9 cellular contexts compared by ENCODE assay signal in genomic region chr2:47033102-47033880, GRCh38.
DNase-seq lines count a peak whose midpoint lies in the region; ATAC-seq and TF ChIP-seq lines count a peak whose summit lies in the region.
"Had no signal": no experiment of that assay in that cellular context is flagged by ENCODE, and none has a peak within 500 bp of the region (broad histone marks: within the 10 kb centered on the region; RNA-seq: fewer than 3 reads in every experiment).

No MANE protein-coding gene starts in this region.

- H3K4me1 ChIP-seq in ascending aorta, result peaks cover 17 to 40% of the 10 kb centered on the region in 2 donors
- peaks cover 17 to 30% of the 10 kb centered on the region in 2 donors for H3K4me1 ChIP-seq in lung (ENCODE audit: control insufficient read depth in 2 of 2, insufficient read depth in 2 of 2, low read length in 2 of 2)

- H3K36me3 ChIP-seq in ascending aorta, result peaks cover 35 to 42% of the 10 kb centered on the region in 2 donors
- H3K36me3 ChIP-seq in lung (ENCODE audit: control insufficient read depth in 2 of 2, insufficient read depth in 2 of 2, low read length in 2 of 2), result peaks cover 0 to 28% of the 10 kb centered on the region in 2 donors

- peak overlapping the region; percentile 68 for H3K27ac Mint-ChIP-seq in activated T-cell treated with anti-CD3 and anti-CD28 coated beads, Interleukin-2, amount 50 U/mL, for 24 hours
- H3K27ac Mint-ChIP-seq in activated T-cell treated with anti-CD3 and anti-CD28 coated beads, Interleukin-2, amount 50 U/mL, for 72 hours, result no peak overlapping the region
- peak overlapping the region; percentile 98 for H3K27ac Mint-ChIP-seq in type B pancreatic cell
- no peak overlapping the region for H3K27ac Mint-ChIP-seq in activated CD4-positive, alpha-beta T cell treated with anti-CD3 and anti-CD28 coated beads for 36 hours
- H3K27ac Mint-ChIP-seq: CD4-positive, alpha-beta T cell had no signal

- no peaks in the 10 kb centered on the region for H3K27me3 Mint-ChIP-seq in activated T-cell treated with anti-CD3 and anti-CD28 coated beads, Interleukin-2, amount 50 U/mL, for 24 hours
- no peaks in the 10 kb centered on the region for H3K27me3 Mint-ChIP-seq in activated T-cell treated with anti-CD3 and anti-CD28 coated beads, Interleukin-2, amount 50 U/mL, for 72 hours (ENCODE audit: low read depth)
- H3K27me3 Mint-ChIP-seq in type B pancreatic cell, result no peaks in the 10 kb centered on the region
- no peaks in the 10 kb centered on the region for H3K27me3 Mint-ChIP-seq in activated CD4-positive, alpha-beta T cell treated with anti-CD3 and anti-CD28 coated beads for 36 hours
- H3K27me3 Mint-ChIP-seq: CD4-positive, alpha-beta T cell had no signal

- POLR2A ChIA-PET in activated CD4-positive, alpha-beta T cell treated with anti-CD3 and anti-CD28 coated beads for 36 hours (lab: Charles Lee), result no interaction called here

- WGBS in lung, 2 donors, result 59 to 76% methylated on average over 12 of the region's 12 CpGs

- peak overlapping the region; percentile 95 to 97 for H3K27ac ChIP-seq in ascending aorta
- H3K27ac ChIP-seq in lung (ENCODE audit: low read depth in 1 of 2, low read length in 1 of 2), result peak overlapping the region; percentile 97

- peaks cover 6% of the 10 kb centered on the region for H3K4me1 Mint-ChIP-seq in activated T-cell treated with anti-CD3 and anti-CD28 coated beads, Interleukin-2, amount 50 U/mL, for 24 hours (ENCODE audit: low read depth)
- H3K4me1 Mint-ChIP-seq in activated T-cell treated with anti-CD3 and anti-CD28 coated beads, Interleukin-2, amount 50 U/mL, for 72 hours (ENCODE audit: low read depth), result peaks cover 4% of the 10 kb centered on the region
- peaks cover 39% of the 10 kb centered on the region for H3K4me1 Mint-ChIP-seq in type B pancreatic cell (ENCODE audit: unreplicated experiment)
- peaks cover 5% of the 10 kb centered on the region for H3K4me1 Mint-ChIP-seq in activated CD4-positive, alpha-beta T cell treated with anti-CD3 and anti-CD28 coated beads for 36 hours

- CTCF ChIA-PET in activated CD4-positive, alpha-beta T cell treated with anti-CD3 and anti-CD28 coated beads for 36 hours (lab: Charles Lee), result no interaction called here

- no peak for DNase-seq in activated T-cell treated with anti-CD3 and anti-CD28 coated beads, Interleukin-2, amount 50 U/mL, for 24 hours
- no peak for DNase-seq in activated T-cell treated with anti-CD3 and anti-CD28 coated beads, Interleukin-2, amount 50 U/mL, for 72 hours
- DNase-seq in ascending aorta (ENCODE audit: low spot score in 2 of 2) (no peak), lung (ENCODE audit: low spot score) (no peak), type B pancreatic cell (ENCODE audit: extremely low spot score, unreplicated experiment) (no peak), NAMALWA (ENCODE audit: low spot score) (no peak)
- DNase-seq in activated CD4-positive, alpha-beta T cell treated with anti-CD3 and anti-CD28 coated beads for 36 hours, result no peak
- DNase-seq: CD4-positive, alpha-beta T cell had no signal

- H3K4me3 Mint-ChIP-seq in activated T-cell treated with anti-CD3 and anti-CD28 coated beads, Interleukin-2, amount 50 U/mL, for 24 hours, result no peak overlapping the region
- no peak overlapping the region for H3K4me3 Mint-ChIP-seq in activated T-cell treated with anti-CD3 and anti-CD28 coated beads, Interleukin-2, amount 50 U/mL, for 72 hours
- H3K4me3 Mint-ChIP-seq in type B pancreatic cell, result peak overlapping the region; percentile 67
- H3K4me3 Mint-ChIP-seq in activated CD4-positive, alpha-beta T cell treated with anti-CD3 and anti-CD28 coated beads for 36 hours, result no peak overlapping the region
- H3K4me3 Mint-ChIP-seq: CD4-positive, alpha-beta T cell had no signal

- no peaks in the 10 kb centered on the region for H3K9me3 Mint-ChIP-seq in activated T-cell treated with anti-CD3 and anti-CD28 coated beads, Interleukin-2, amount 50 U/mL, for 24 hours
- no peaks in the 10 kb centered on the region for H3K9me3 Mint-ChIP-seq in activated T-cell treated with anti-CD3 and anti-CD28 coated beads, Interleukin-2, amount 50 U/mL, for 72 hours
- H3K9me3 Mint-ChIP-seq in type B pancreatic cell, result no peaks in the 10 kb centered on the region
- H3K9me3 Mint-ChIP-seq in activated CD4-positive, alpha-beta T cell treated with anti-CD3 and anti-CD28 coated beads for 36 hours (ENCODE audit: low read depth), result no peaks in the 10 kb centered on the region
- H3K9me3 Mint-ChIP-seq: CD4-positive, alpha-beta T cell had no signal

- TF ChIP-seq CTCF in ascending aorta (IDR thresholded peaks at IDR 0.05) (no peak), lung (IDR thresholded peaks at IDR 0.05; ENCODE audit: control extremely low read depth, extremely low read depth) (no peak), type B pancreatic cell (conservative IDR thresholded peaks at IDR 0.05) (no peak)

- H3K36me3 Mint-ChIP-seq in activated T-cell treated with anti-CD3 and anti-CD28 coated beads, Interleukin-2, amount 50 U/mL, for 24 hours (ENCODE audit: low read depth), result peaks cover 92% of the 10 kb centered on the region
- peaks cover 0 to 6% of the 10 kb centered on the region in 2 donors for H3K36me3 Mint-ChIP-seq in activated T-cell treated with anti-CD3 and anti-CD28 coated beads, Interleukin-2, amount 50 U/mL, for 72 hours (ENCODE audit: insufficient read depth in 2 of 2)
- H3K36me3 Mint-ChIP-seq in type B pancreatic cell, result no peaks in the 10 kb centered on the region
- H3K36me3 Mint-ChIP-seq in activated CD4-positive, alpha-beta T cell treated with anti-CD3 and anti-CD28 coated beads for 36 hours (ENCODE audit: low read depth), result peaks cover 21% of the 10 kb centered on the region

- no peak for ATAC-seq in activated T-cell treated with anti-CD3 and anti-CD28 coated beads, Interleukin-2, amount 50 U/mL, for 72 hours (replicated peaks in 1 of 2)
- ATAC-seq in lung (ENCODE audit: insufficient read depth, low FRiP score) (no peak), HG03139 (IDR thresholded peaks at IDR 0.05; ENCODE audit: unreplicated experiment) (no peak)
- ATAC-seq in activated CD4-positive, alpha-beta T cell treated with anti-CD3 and anti-CD28 coated beads for 36 hours, result no peak

- H3K9me3 ChIP-seq in ascending aorta (no peaks in the 10 kb centered on the region), lung (ENCODE audit: control insufficient read depth in 2 of 2, insufficient read depth in 1 of 2, low read length in 1 of 2) (no peaks in the 10 kb centered on the region)

- intact Hi-C loops in ascending aorta (cut with DNase I), result no loop called here
- intact Hi-C loops in activated CD4-positive, alpha-beta T cell treated with anti-CD3 and anti-CD28 coated beads for 36 hours (cut with DNase I, micrococcal nuclease), result no loop called here

- peak overlapping the region in 1 of 2 donors; percentile 34 for H3K4me3 ChIP-seq in ascending aorta
- no peak overlapping the region for H3K4me3 ChIP-seq in lung

- H3K27me3 ChIP-seq in ascending aorta, result no peaks in the 10 kb centered on the region
- no peaks in the 10 kb centered on the region for H3K27me3 ChIP-seq in lung (ENCODE audit: control insufficient read depth, insufficient read depth)

Comparison
In these comparisons a context has a peak if more than half of its experiments do, and no peak if none do; other contexts are left out.
1. H3K27ac Mint-ChIP-seq: peak in activated T-cell treated with anti-CD3 and anti-CD28 coated beads, Interleukin-2, amount 50 U/mL, for 24 hours (single experiment) and type B pancreatic cell (single experiment); none in activated T-cell treated with anti-CD3 and anti-CD28 coated beads, Interleukin-2, amount 50 U/mL, for 72 hours (single experiment) and activated CD4-positive, alpha-beta T cell treated with anti-CD3 and anti-CD28 coated beads for 36 hours (single experiment).